ENCODE assay signal across 2 cellular contexts in genomic region chr12:105278043-105278697, GRCh38.
TF ChIP-seq lines count a peak whose summit lies in the region.

No MANE protein-coding gene starts in this region.

TF ChIP-seq in IMR-90, 13 proteins besides CTCF, POLR2A, EP300 and RAD21:
- no peak for TF ChIP-seq USF2 (IDR thresholded peaks at IDR 0.05; ENCODE audit: low read depth, low read length)
- no peak for TF ChIP-seq CHD1 (IDR thresholded peaks at IDR 0.05; ENCODE audit: low read depth, low read length)
- TF ChIP-seq MAZ (IDR thresholded peaks at IDR 0.05; ENCODE audit: borderline replicate concordance, low read depth, low read length): no peak
- TF ChIP-seq RFX5 (IDR thresholded peaks at IDR 0.05; ENCODE audit: low read depth, low read length): no peak
- no peak for TF ChIP-seq MXI1 (IDR thresholded peaks at IDR 0.05; ENCODE audit: borderline replicate concordance, low read depth, low read length)
- peak; percentile 18; the same call in 1 of the 2 replicates for TF ChIP-seq SMC3 (IDR thresholded peaks at IDR 0.05; ENCODE audit: low read depth, low read length)

TF ChIP-seq in K562, 482 proteins besides CTCF, POLR2A, EP300 and RAD21:
- TF ChIP-seq LEF1 (IDR thresholded peaks at IDR 0.05) (no peak), PTBP1 (IDR thresholded peaks at IDR 0.05; ENCODE audit: low read depth, low read length) (no peak), POLR3G (IDR thresholded peaks at IDR 0.05; ENCODE audit: extremely low read depth, insufficient read length, insufficient replicate concordance) (no peak), MLLT1 (IDR thresholded peaks at IDR 0.05) (no peak), CBFA2T2 (conservative IDR thresholded peaks at IDR 0.05) (no peak), ZBTB49 (CRISPR knock-in tag; IDR thresholded peaks at IDR 0.05; ENCODE audit: borderline replicate concordance) (no peak), ZNF699 (CRISPR knock-in tag; IDR thresholded peaks at IDR 0.05; ENCODE audit: insufficient replicate concordance) (no peak), NCOA1 (IDR thresholded peaks at IDR 0.05; ENCODE audit: low read depth) (no peak), PHF8 (IDR thresholded peaks at IDR 0.05; ENCODE audit: borderline replicate concordance, low read length) (no peak), ZNF224 (CRISPR knock-in tag; IDR thresholded peaks at IDR 0.05) (no peak), CBFB (CRISPR knock-in tag; IDR thresholded peaks at IDR 0.05) (no peak), ZBTB34 (CRISPR knock-in tag; IDR thresholded peaks at IDR 0.05) (no peak), COPS2 (conservative IDR thresholded peaks at IDR 0.05) (no peak), ZNF384 (IDR thresholded peaks at IDR 0.05; ENCODE audit: low read depth, low read length) (no peak)
TF ChIP-seq in K562: peak in this region for 0.
